1 cellular context compared by ENCODE assay signal in the genomic region with DNA sequence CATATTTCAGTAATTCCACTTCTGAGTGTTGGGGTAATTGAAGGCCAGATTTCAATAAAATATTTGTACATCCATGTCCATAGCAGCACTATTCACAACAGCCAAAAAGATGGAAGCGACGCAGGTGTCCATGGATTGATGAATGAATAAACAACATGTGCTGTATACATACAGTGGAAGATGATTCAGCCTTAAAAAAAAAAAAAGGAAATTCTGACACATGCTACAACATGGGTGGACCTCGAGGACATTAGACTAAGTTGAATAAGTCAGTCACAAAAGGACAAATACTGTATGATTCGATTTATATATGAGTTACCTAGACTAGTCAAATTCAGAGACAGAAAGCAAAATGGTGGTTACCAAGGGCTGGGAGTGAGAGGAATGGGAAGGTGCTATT.
TF ChIP-seq lines count a peak whose summit lies in the region.

No MANE protein-coding gene starts in this region.

TF ChIP-seq in WTC11, 78 proteins besides CTCF, POLR2A, EP300 and RAD21 (continued from another document):
- TF ChIP-seq, protein P1, sequence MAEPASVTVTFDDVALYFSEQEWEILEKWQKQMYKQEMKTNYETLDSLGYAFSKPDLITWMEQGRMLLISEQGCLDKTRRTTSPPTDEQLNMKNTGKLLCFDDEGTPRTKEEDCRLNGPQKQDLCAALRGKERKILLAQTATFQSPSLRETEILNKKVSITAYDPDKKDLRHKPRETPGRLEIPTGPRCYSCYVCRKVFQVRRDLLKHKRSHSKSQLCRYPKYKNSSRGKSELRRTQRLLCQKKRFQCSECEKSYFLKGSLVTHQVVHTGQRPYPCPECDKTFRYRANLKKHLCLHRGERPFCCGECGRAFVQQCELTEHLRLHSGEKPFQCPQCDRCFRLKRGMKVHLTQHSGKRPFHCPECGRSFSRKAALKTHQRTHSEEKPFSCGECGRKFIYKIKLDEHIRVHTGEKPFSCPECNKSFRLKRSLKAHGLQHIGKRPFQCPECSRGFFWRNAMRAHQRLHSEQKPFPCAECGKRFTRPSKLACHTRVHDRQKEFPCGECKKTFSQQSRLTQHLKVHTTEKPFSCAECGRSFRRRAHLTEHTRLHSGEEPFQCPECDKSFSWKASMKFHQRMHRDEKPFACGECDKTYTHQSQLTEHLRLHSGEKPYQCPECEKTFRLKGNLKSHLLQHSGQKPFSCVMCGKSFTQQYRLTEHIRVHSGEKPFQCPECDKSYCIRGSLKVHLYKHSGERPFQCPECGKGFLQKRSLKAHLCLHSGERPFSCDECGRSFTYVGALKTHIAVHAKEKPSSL (CRISPR knock-in tag; conservative IDR thresholded peaks at IDR 0.05): no peak
- TF ChIP-seq PRRX2 (CRISPR knock-in tag; IDR thresholded peaks at IDR 0.05): no peak
- TF ChIP-seq, protein P2, sequence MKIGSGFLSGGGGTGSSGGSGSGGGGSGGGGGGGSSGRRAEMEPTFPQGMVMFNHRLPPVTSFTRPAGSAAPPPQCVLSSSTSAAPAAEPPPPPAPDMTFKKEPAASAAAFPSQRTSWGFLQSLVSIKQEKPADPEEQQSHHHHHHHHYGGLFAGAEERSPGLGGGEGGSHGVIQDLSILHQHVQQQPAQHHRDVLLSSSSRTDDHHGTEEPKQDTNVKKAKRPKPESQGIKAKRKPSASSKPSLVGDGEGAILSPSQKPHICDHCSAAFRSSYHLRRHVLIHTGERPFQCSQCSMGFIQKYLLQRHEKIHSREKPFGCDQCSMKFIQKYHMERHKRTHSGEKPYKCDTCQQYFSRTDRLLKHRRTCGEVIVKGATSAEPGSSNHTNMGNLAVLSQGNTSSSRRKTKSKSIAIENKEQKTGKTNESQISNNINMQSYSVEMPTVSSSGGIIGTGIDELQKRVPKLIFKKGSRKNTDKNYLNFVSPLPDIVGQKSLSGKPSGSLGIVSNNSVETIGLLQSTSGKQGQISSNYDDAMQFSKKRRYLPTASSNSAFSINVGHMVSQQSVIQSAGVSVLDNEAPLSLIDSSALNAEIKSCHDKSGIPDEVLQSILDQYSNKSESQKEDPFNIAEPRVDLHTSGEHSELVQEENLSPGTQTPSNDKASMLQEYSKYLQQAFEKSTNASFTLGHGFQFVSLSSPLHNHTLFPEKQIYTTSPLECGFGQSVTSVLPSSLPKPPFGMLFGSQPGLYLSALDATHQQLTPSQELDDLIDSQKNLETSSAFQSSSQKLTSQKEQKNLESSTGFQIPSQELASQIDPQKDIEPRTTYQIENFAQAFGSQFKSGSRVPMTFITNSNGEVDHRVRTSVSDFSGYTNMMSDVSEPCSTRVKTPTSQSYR (CRISPR knock-in tag; IDR thresholded peaks at IDR 0.05): no peak
- TF ChIP-seq TCF7 (CRISPR knock-in tag; IDR thresholded peaks at IDR 0.05; ENCODE audit: low read depth): no peak
- TF ChIP-seq, protein P3, sequence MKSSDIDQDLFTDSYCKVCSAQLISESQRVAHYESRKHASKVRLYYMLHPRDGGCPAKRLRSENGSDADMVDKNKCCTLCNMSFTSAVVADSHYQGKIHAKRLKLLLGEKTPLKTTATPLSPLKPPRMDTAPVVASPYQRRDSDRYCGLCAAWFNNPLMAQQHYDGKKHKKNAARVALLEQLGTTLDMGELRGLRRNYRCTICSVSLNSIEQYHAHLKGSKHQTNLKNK (CRISPR knock-in tag; IDR thresholded peaks at IDR 0.05): no peak
- TF ChIP-seq, protein P4, sequence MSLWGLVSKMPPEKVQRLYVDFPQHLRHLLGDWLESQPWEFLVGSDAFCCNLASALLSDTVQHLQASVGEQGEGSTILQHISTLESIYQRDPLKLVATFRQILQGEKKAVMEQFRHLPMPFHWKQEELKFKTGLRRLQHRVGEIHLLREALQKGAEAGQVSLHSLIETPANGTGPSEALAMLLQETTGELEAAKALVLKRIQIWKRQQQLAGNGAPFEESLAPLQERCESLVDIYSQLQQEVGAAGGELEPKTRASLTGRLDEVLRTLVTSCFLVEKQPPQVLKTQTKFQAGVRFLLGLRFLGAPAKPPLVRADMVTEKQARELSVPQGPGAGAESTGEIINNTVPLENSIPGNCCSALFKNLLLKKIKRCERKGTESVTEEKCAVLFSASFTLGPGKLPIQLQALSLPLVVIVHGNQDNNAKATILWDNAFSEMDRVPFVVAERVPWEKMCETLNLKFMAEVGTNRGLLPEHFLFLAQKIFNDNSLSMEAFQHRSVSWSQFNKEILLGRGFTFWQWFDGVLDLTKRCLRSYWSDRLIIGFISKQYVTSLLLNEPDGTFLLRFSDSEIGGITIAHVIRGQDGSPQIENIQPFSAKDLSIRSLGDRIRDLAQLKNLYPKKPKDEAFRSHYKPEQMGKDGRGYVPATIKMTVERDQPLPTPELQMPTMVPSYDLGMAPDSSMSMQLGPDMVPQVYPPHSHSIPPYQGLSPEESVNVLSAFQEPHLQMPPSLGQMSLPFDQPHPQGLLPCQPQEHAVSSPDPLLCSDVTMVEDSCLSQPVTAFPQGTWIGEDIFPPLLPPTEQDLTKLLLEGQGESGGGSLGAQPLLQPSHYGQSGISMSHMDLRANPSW (CRISPR knock-in tag; conservative IDR thresholded peaks at IDR 0.05; ENCODE audit: low read depth): no peak
